Comparison of ENCODE assay signal across 15 cellular contexts in the genomic region with DNA sequence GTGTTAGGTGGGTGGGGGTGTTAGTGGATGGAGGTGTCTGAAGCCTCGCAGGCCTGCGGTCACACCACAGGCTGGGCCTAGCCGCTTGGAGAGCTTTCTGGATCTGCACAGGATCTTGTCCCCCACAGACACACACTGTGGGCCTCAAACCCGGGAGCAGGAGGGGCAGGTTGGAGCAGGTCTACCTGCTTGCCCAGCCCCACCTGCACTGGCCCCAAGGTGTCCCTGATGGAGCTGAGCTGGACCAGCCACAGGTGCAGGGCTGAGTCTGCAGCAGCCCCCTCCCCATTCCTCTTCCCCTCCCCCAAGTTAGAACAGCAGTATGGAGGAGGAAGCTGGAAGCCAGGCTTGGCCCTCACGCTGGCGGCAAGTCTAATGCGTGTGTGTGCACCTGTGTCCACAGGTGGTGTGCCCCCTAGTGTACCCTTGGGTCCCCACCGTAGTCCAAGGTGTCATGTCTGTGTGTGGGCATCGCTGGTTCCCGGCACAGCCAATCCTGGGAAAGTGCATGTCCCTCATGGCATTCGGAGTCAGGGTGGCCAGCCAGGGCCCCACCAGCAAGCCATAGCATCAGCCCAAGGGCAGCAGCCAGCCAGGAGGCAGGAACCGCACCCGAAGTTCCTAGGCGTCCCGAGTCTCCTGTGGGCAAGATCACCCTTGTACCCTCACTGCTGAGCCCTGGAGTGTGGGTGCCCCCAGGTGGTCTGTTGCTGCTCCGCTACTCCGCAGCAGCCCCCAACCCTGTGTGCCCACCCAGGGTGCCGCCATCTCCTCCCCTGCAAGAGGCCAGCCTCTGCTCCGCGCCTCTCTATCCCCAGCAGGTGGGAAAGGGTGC. TPM values are rescaled to one million over a fixed set of nuclear protein-coding genes. Genes with fewer than 3 reads are reported as not detected.
DNase-seq lines count a peak whose midpoint lies in the region; ATAC-seq and TF ChIP-seq lines count a peak whose summit lies in the region.
"Had no signal": no experiment of that assay in that cellular context is flagged by ENCODE, and none has a peak within 500 bp of the region (broad histone marks: within the 10 kb centered on the region; RNA-seq: fewer than 3 reads in every experiment).

No MANE protein-coding gene starts in this region.

- no peak for TF ChIP-seq POLR2A in right lobe of liver (IDR thresholded peaks at IDR 0.05)

- H3K9me3 Mint-ChIP-seq in stimulated activated naive CD8-positive, alpha-beta T cell treated with anti-CD3 and anti-CD28 coated beads, Interleukin-15, Interleukin-2, amounts not matched to agents 100 ng/mL and 50 ng/mL, for 24 hours, result no peaks in the 10 kb centered on the region
- no peaks in the 10 kb centered on the region for H3K9me3 Mint-ChIP-seq in activated B cell treated with CpG ODN at 0.5 μM for 24 hours

- peak overlapping the region in 2 of 3 donors; percentile 8 to 69 for H3K27ac ChIP-seq in right lobe of liver
- H3K27ac ChIP-seq: prostate gland had no signal

- peaks cover 0 to 22% (median 8%) of the 10 kb centered on the region in 4 donors for H3K4me1 ChIP-seq in right lobe of liver

- POLR2A ChIA-PET in activated B cell treated with CpG ODN at 0.5 μM for 24 hours (lab: Charles Lee), result interaction anchor here (0.6 to 2.7 kb wide), 3 partner anchors 17 to 40 kb away, joined by 7 to 23 read pairs (median 8); no protein-coding TSS in a partner anchor

- 81% methylated on average over 3 of the region's 20 CpGs for WGBS in right lobe of liver (ENCODE audit: insufficient coverage, low coverage, low lambda C conversion rate, missing lambda C conversion rate)

- CTCF ChIA-PET in activated B cell treated with CpG ODN at 0.5 μM for 24 hours (lab: Charles Lee), result no interaction called here

- H3K36me3 Mint-ChIP-seq in stimulated activated naive CD8-positive, alpha-beta T cell treated with anti-CD3 and anti-CD28 coated beads, Interleukin-15, Interleukin-2, amounts not matched to agents 100 ng/mL and 50 ng/mL, for 24 hours (ENCODE audit: low read depth), result peaks cover 7% of the 10 kb centered on the region
- peaks cover 4% of the 10 kb centered on the region for H3K36me3 Mint-ChIP-seq in activated B cell treated with CpG ODN at 0.5 μM for 24 hours (ENCODE audit: low read depth)

- peaks cover 35% of the 10 kb centered on the region for H3K4me1 Mint-ChIP-seq in stimulated activated naive CD8-positive, alpha-beta T cell treated with anti-CD3 and anti-CD28 coated beads, Interleukin-15, Interleukin-2, amounts not matched to agents 100 ng/mL and 50 ng/mL, for 24 hours (ENCODE audit: low read depth)
- peaks cover 16% of the 10 kb centered on the region for H3K4me1 Mint-ChIP-seq in activated B cell treated with CpG ODN at 0.5 μM for 24 hours

- intact Hi-C loops in activated B cell treated with CpG ODN at 0.5 μM for 24 hours (cut with micrococcal nuclease), result no loop called here
- intact Hi-C loops in right lobe of liver (cut with DNase I), result no loop called here

- peak overlapping the region; percentile 26 for H3K27ac Mint-ChIP-seq in stimulated activated naive CD8-positive, alpha-beta T cell treated with anti-CD3 and anti-CD28 coated beads, Interleukin-15, Interleukin-2, amounts not matched to agents 100 ng/mL and 50 ng/mL, for 24 hours
- no peak overlapping the region for H3K27ac Mint-ChIP-seq in activated B cell treated with CpG ODN at 0.5 μM for 24 hours

- H3K4me3 ChIP-seq in right lobe of liver, result peak overlapping the region in 1 of 3 donors; percentile 77
- H3K4me3 ChIP-seq: prostate gland had no signal

- TF ChIP-seq CTCF in activated B cell treated with CpG ODN at 0.5 μM for 24 hours (IDR thresholded peaks at IDR 0.05), result no peak
- TF ChIP-seq CTCF in right lobe of liver (IDR thresholded peaks at IDR 0.05), result no peak

- no peaks in the 10 kb centered on the region for H3K27me3 ChIP-seq in right lobe of liver

- no peak for DNase-seq in stimulated activated naive CD8-positive, alpha-beta T cell treated with anti-CD3 and anti-CD28 coated beads, Interleukin-15, Interleukin-2, amounts not matched to agents 100 U/mL and 50 U/mL, for 24 hours
- no peak for DNase-seq in activated B cell treated with CpG ODN at 0.5 μM for 24 hours
- peak in 2 of 3 donors; percentile 32 to 54 for DNase-seq in right lobe of liver
- no peak for DNase-seq in HT-29 (ENCODE audit: low spot score)
- DNase-seq in iPS-NIHi7 (ENCODE audit: extremely low spot score), result no peak
- no peak for DNase-seq in NOMO-1 treated with DMSO at 0.1 percent for 48 hours (lab: John Stamatoyannopoulos, UW; ENCODE audit: unreplicated experiment)
- DNase-seq: AML-193, hypothalamus, mammary epithelial cell, NCI-H1048 had no signal

- peak overlapping the region; percentile 41 for H3K4me3 Mint-ChIP-seq in stimulated activated naive CD8-positive, alpha-beta T cell treated with anti-CD3 and anti-CD28 coated beads, Interleukin-15, Interleukin-2, amounts not matched to agents 100 ng/mL and 50 ng/mL, for 24 hours
- peak overlapping the region; percentile 32 for H3K4me3 Mint-ChIP-seq in activated B cell treated with CpG ODN at 0.5 μM for 24 hours

- H3K27me3 Mint-ChIP-seq in stimulated activated naive CD8-positive, alpha-beta T cell treated with anti-CD3 and anti-CD28 coated beads, Interleukin-15, Interleukin-2, amounts not matched to agents 100 ng/mL and 50 ng/mL, for 24 hours, result no peaks in the 10 kb centered on the region
- H3K27me3 Mint-ChIP-seq in activated B cell treated with CpG ODN at 0.5 μM for 24 hours, result no peaks in the 10 kb centered on the region

- peaks cover 0 to 10% (median 0%) of the 10 kb centered on the region in 4 donors for H3K36me3 ChIP-seq in right lobe of liver
- H3K36me3 ChIP-seq: prostate gland had no signal

- no peak for ATAC-seq in stimulated activated naive CD8-positive, alpha-beta T cell treated with anti-CD3 and anti-CD28 coated beads, Interleukin-15, Interleukin-2, amounts not matched to agents 100 U/mL and 50 U/mL, for 24 hours
- ATAC-seq in activated B cell treated with CpG ODN at 0.5 μM for 24 hours (ENCODE audit: low read depth) (no peak), right lobe of liver (no peak), GM18868 (IDR thresholded peaks at IDR 0.05; ENCODE audit: unreplicated experiment) (no peak)

- H3K9me3 ChIP-seq in right lobe of liver, result no peaks in the 10 kb centered on the region
- H3K9me3 ChIP-seq: prostate gland had no signal

RNA-seq across cellular contexts. Expression of a gene that starts 2.0 kb away (rescaled TPM):
- 60.3 and 63.3 TPM in 2 replicates for total RNA-seq in activated B cell treated with CpG ODN at 0.5 μM for 24 hours
- 10 to 100 TPM; 15.8 to 31.9 (median 27.7) TPM for total RNA-seq in right lobe of liver
- 128 and 132 TPM in 2 replicates for total RNA-seq in HT-29 (2014; rRNA removed; shearing (Covaris generic))

RNA-seq across cellular contexts. Expression of a gene that starts 10.6 kb away (rescaled TPM):
- total RNA-seq in activated B cell treated with CpG ODN at 0.5 μM for 24 hours (0.27 and 0.34 TPM in 2 replicates), right lobe of liver (not detected)
- total RNA-seq in HT-29 (2014; rRNA removed; shearing (Covaris generic)), result 0.47 TPM in 1 of 2 replicates, not detected in the other
- total RNA-seq: epithelial cell of proximal tubule, H4, mammary epithelial cell had no signal

RNA-seq across cellular contexts. Expression of a gene that starts 18.7 kb away (rescaled TPM):
- total RNA-seq in activated B cell treated with CpG ODN at 0.5 μM for 24 hours (30.1 and 35.4 TPM in 2 replicates), right lobe of liver (10 to 100 TPM; 20.6 to 40.2 (median 29.9) TPM)
- total RNA-seq in HT-29 (2014; rRNA removed; shearing (Covaris generic)), result 82.6 and 108 TPM in 2 replicates

RNA-seq across cellular contexts. Expression of a gene that starts 25.7 kb away (rescaled TPM):
- total RNA-seq in activated B cell treated with CpG ODN at 0.5 μM for 24 hours (21.3 and 25.6 TPM in 2 replicates), right lobe of liver (10 to 100 TPM in 2 of 6 experiments, 1 to 10 TPM in 4; 6.5 to 11.8 (median 9.8) TPM)
- 31.7 and 53.9 TPM in 2 replicates for total RNA-seq in HT-29 (2014; rRNA removed; shearing (Covaris generic))

RNA-seq across cellular contexts. Expression of a gene that starts 30.4 kb away (rescaled TPM):
- total RNA-seq in activated B cell treated with CpG ODN at 0.5 μM for 24 hours (4,124 and 4,449 TPM in 2 replicates), right lobe of liver (100 to 1,000 TPM; 212 to 574 (median 457) TPM)
- total RNA-seq in HT-29 (2014; rRNA removed; shearing (Covaris generic)), result 1,913 and 1,915 TPM in 2 replicates

Comparison
In these comparisons a context has a peak if more than half of its experiments do, and no peak if none do; other contexts are left out.
1. DNase-seq: peak in right lobe of liver (2 of 3); none in stimulated activated naive CD8-positive, alpha-beta T cell treated with anti-CD3 and anti-CD28 coated beads, Interleukin-15, Interleukin-2, amounts not matched to agents 100 U/mL and 50 U/mL, for 24 hours (single experiment), activated B cell treated with CpG ODN at 0.5 μM for 24 hours (single experiment), HT-29 (single experiment), iPS-NIHi7 (single experiment) and NOMO-1 treated with DMSO at 0.1 percent for 48 hours (single experiment).